Comparison of ENCODE assay signal across 22 cellular contexts in genomic region chr3:9553949-9554513, GRCh38. TPM values are rescaled to one million over a fixed set of nuclear protein-coding genes. Genes with fewer than 3 reads are reported as not detected.
DNase-seq lines count a peak whose midpoint lies in the region; ATAC-seq, FAIRE-seq and TF ChIP-seq lines count a peak whose summit lies in the region.
"Had no signal": no experiment of that assay in that cellular context is flagged by ENCODE, and none has a peak within 500 bp of the region (broad histone marks: within the 10 kb centered on the region; RNA-seq: fewer than 3 reads in every experiment).

No MANE protein-coding gene starts in this region.

- no peaks in the 10 kb centered on the region; the same call in 2 of the 3 replicates for H3K4me1 ChIP-seq in A549
- no peaks in the 10 kb centered on the region for H3K4me1 ChIP-seq in HEK293 (ENCODE audit: control insufficient read depth, insufficient read depth, low read length)
- H3K4me1 ChIP-seq: body of pancreas, pancreas had no signal

- ATAC-seq in A549 (peak in 1 of 2 experiments; percentile 45; a peak in 3 of 6 replicates), HG03432 (IDR thresholded peaks at IDR 0.05; ENCODE audit: unreplicated experiment) (no peak)
- ATAC-seq: body of pancreas; effector memory CD8-positive, alpha-beta T cell; left lobe of liver; naive thymus-derived CD4-positive, alpha-beta T cell; sciatic nerve had no signal

- no peak for TF ChIP-seq POLR2A in A549 (IDR thresholded peaks at IDR 0.05; ENCODE audit: low read length)

- DNase-seq in A549 (ENCODE audit: low read depth in 1 of 2, low spot score in 1 of 2) (no peak), cerebellar cortex (ENCODE audit: low spot score) (peak; percentile 19), NCI-H345 (lab: John Stamatoyannopoulos, UW) (no peak), urothelium cell line (ENCODE audit: low spot score) (no peak), GM19240 (ENCODE audit: insufficient read length, low spot score) (no peak)
- DNase-seq: activated B cell treated with CpG ODN at 0.5 μM for 24 hours; activated CD4-positive, alpha-beta T cell treated with anti-CD3 and anti-CD28 coated beads, Interleukin-2, amount 50 U/mL, for 48 hours; Calu3; effector memory CD8-positive, alpha-beta T cell; immature natural killer cell; Karpas-422; naive thymus-derived CD4-positive, alpha-beta T cell; NCI-H446 treated with DMSO at 0.1 percent for 48 hours; RPMI8226; upper lobe of left lung had no signal

- CTCF ChIA-PET in A549 (lab: Yijun Ruan, JAX) (no interaction called here), HEK293 (lab: Yijun Ruan, JAX) (interaction anchor here (0.6 kb wide), 1 partner anchor 1396 kb away, joined by 3 read pairs; no protein-coding TSS in a partner anchor)

- no peak for TF ChIP-seq CTCF in A549 (IDR thresholded peaks at IDR 0.05)
- no peak for TF ChIP-seq CTCF in HEK293 (tag by site-specific recombination; IDR thresholded peaks at IDR 0.05)

- POLR2A ChIA-PET in A549 (lab: Yijun Ruan, JAX) (no interaction called here), HEK293 (lab: Yijun Ruan, JAX) (interaction anchor here (0.7 kb wide), 1 partner anchor 11 kb away, joined by 6 read pairs; no protein-coding TSS in a partner anchor)

- H3K4me3 ChIP-seq in A549 (peak overlapping the region; percentile 42), HEK293 (ENCODE audit: low read depth, low read length) (peak overlapping the region; percentile 23), iPS-18c (ENCODE audit: insufficient read depth, low read depth, low read length) (peak overlapping the region; percentile 71)
- H3K4me3 ChIP-seq: body of pancreas had no signal

- H3K9me3 ChIP-seq in A549 (no peaks in the 10 kb centered on the region), HEK293 (ENCODE audit: control insufficient read depth, insufficient read depth, low read depth, low read length) (no peaks in the 10 kb centered on the region), iPS-18c (ENCODE audit: control insufficient read depth, insufficient read depth, low read length) (no peaks in the 10 kb centered on the region)
- H3K9me3 ChIP-seq: body of pancreas, pancreas, upper lobe of left lung had no signal

- H3K27ac ChIP-seq in A549 (no peak overlapping the region), HEK293 (ENCODE audit: extremely low read depth, low read depth, low read length) (no peak overlapping the region)
- H3K27ac ChIP-seq: body of pancreas, pancreas, upper lobe of left lung had no signal

- no peak for TF ChIP-seq EP300 in A549 (IDR thresholded peaks at IDR 0.05)

- TF ChIP-seq RAD21 in A549 (conservative IDR thresholded peaks at IDR 0.05 in 1 of 2, IDR thresholded peaks at IDR 0.05 in 1 of 2) = no peak

- H3K4me2 ChIP-seq in A549 = peak overlapping the region; percentile 75

- no peak for FAIRE-seq in A549 (lab: Jason Lieb, UNC)
- FAIRE-seq in urothelium cell line (lab: Jason Lieb, UNC) = no peak
- FAIRE-seq: pancreas had no signal

- H3K36me3 ChIP-seq in HEK293 (ENCODE audit: control insufficient read depth in 2 of 2, insufficient read depth in 1 of 2, low read length in 2 of 2) = no peaks in the 10 kb centered on the region
- H3K36me3 ChIP-seq: pancreas, upper lobe of left lung had no signal

- 30% methylated on average over 9 of the region's 12 CpGs for WGBS in A549 (ENCODE audit: missing lambda C conversion rate)

TF ChIP-seq in A549, 52 proteins besides CTCF, POLR2A, EP300 and RAD21 (continues in another document):
- no peak for TF ChIP-seq KDM1A (IDR thresholded peaks at IDR 0.05; ENCODE audit: low read depth)
- TF ChIP-seq FOXS1 (CRISPR knock-in tag; IDR thresholded peaks at IDR 0.05) = no peak
- no peak for TF ChIP-seq RFX5 (IDR thresholded peaks at IDR 0.05)
- no peak for TF ChIP-seq POLR2AphosphoS2 (conservative IDR thresholded peaks at IDR 0.05; ENCODE audit: low read length)
- TF ChIP-seq HOXB13 (CRISPR knock-in tag; IDR thresholded peaks at IDR 0.05; ENCODE audit: low read depth) = no peak
- no peak for TF ChIP-seq USF2 (IDR thresholded peaks at IDR 0.05)
- TF ChIP-seq PBX3 (IDR thresholded peaks at IDR 0.05) = no peak
- no peak for TF ChIP-seq CHD2 (IDR thresholded peaks at IDR 0.05; ENCODE audit: low read length, partially characterized antibody)
- TF ChIP-seq JUN (IDR thresholded peaks at IDR 0.05) = no peak
- no peak for TF ChIP-seq FOSB (CRISPR knock-in tag; IDR thresholded peaks at IDR 0.05)
- no peak for TF ChIP-seq ZFP36 (IDR thresholded peaks at IDR 0.05; ENCODE audit: borderline replicate concordance, partially characterized antibody)
- TF ChIP-seq MAFK (IDR thresholded peaks at IDR 0.05; ENCODE audit: partially characterized antibody) = no peak
- no peak for TF ChIP-seq HOXB5 (CRISPR knock-in tag; IDR thresholded peaks at IDR 0.05)
- no peak for TF ChIP-seq SREBF2 (IDR thresholded peaks at IDR 0.05)

TF ChIP-seq in HEK293, 187 proteins besides CTCF, POLR2A, EP300 and RAD21:
- no peak for TF ChIP-seq ZNF660 (tag by site-specific recombination; IDR thresholded peaks at IDR 0.05)
- TF ChIP-seq ZBTB10 (tag by site-specific recombination; IDR thresholded peaks at IDR 0.05) = 0 out of 2 replicates have a peak, but pooled peaks have one; percentile 33
- TF ChIP-seq ZNF398 (tag by site-specific recombination; IDR thresholded peaks at IDR 0.05) = peak; percentile 54
- no peak for TF ChIP-seq ZNF473 (tag by site-specific recombination; IDR thresholded peaks at IDR 0.05)
- no peak for TF ChIP-seq ZBTB48 (tag by site-specific recombination; IDR thresholded peaks at IDR 0.05)
- TF ChIP-seq ZNF335 (tag by site-specific recombination; conservative IDR thresholded peaks at IDR 0.05) = peak; percentile 72

RNA-seq across cellular contexts. Expression of gene LHFPL4, which starts 0.4 kb away (rescaled TPM):
- 0.08 and 0.21 TPM in 2 replicates for polyA plus RNA-seq in A549 (2011; rRNA removed)
- polyA plus RNA-seq in A549 (2012; cell fraction: cytosol; rRNA removed) = 0.06 and 0.08 TPM in 2 replicates
- 0.02 and 0.04 TPM in 2 replicates for polyA plus RNA-seq in A549 (2012; cell fraction: nucleus; rRNA removed)
- 0.14 to 0.39 TPM (median 0.18 TPM) in 3 replicates for polyA plus RNA-seq in A549 (2017; fragmentation: RNase III; extraction: RNeasy Plus Mini Kit Qiagen cat#74134 plus additional on column Dnase treatment)
- 0.05 and 0.25 TPM in 2 replicates for polyA minus RNA-seq in A549 (2011; rRNA and poly(A)+ RNA removed)
